15 cellular contexts compared by ENCODE assay signal in the genomic region with DNA sequence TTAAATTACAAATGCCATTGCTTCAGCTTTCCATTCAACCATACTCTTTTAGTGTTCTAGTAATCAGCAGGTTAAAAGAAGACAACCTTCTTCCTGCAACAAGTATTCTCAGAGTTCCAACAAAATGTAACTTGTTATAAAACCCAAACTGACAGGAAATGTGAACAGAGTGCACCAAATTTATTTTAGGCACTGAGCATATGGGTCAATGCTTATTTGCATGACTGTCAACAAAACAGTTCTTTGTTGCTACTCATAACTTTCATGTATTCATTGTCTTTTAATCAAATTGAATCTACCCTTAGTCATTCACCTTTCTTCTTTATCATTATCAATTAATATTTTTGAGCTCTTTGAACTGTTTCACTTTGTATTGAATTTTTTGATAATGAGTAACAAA.
"Had no signal": no experiment of that assay in that cellular context is flagged by ENCODE, and none has a peak within 500 bp of the region (broad histone marks: within the 10 kb centered on the region; RNA-seq: fewer than 3 reads in every experiment).

No MANE protein-coding gene starts in this region.

- DNase-seq: dermis blood vessel endothelial cell; foreskin keratinocyte; immature natural killer cell; left cardiac atrium; left ventricle myocardium inferior; lower lobe of right lung; natural killer cell; nucleus accumbens; ovary; sigmoid colon; stimulated activated CD4-positive, alpha-beta T cell treated with anti-CD3 and anti-CD28 coated beads, Interleukin-12 subunit alpha, Interleukin-12 subunit beta, amount 100 ng/mL, for 4 hours; stimulated activated naive CD4-positive, alpha-beta T cell; stomach; substantia nigra; trophoblast cell had no signal

- ATAC-seq: foreskin keratinocyte, left cardiac atrium, lower lobe of right lung, natural killer cell had no signal
